Comparison of ENCODE assay signal across 10 cellular contexts in the genomic region with DNA sequence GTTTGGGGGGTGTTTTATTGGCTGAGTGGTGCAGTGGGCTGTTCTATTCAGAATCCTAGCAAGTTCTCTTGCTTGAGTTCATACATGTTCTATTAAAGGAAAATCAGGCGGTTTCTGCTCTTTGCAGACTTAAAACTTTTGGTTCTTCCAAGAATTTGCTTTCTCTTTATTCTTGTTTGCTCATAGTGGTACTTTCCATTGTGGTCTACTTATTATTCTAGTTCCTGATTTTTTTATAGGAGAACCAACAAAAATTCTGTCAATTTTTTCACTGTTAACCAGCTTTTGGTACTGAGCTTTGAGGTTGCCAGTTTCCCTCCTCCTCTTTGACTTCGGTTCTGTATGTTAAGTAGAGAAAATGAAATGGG. TPM values are rescaled to one million over a fixed set of nuclear protein-coding genes. Genes with fewer than 3 reads are reported as not detected.
DNase-seq lines count a peak whose midpoint lies in the region; ATAC-seq, FAIRE-seq and TF ChIP-seq lines count a peak whose summit lies in the region.
"Had no signal": no experiment of that assay in that cellular context is flagged by ENCODE, and none has a peak within 500 bp of the region (broad histone marks: within the 10 kb centered on the region; RNA-seq: fewer than 3 reads in every experiment).

No MANE protein-coding gene starts in this region.

- peak overlapping the region; percentile 18 for H3K27ac Mint-ChIP-seq in T-helper 2 cell treated with Interferon-gamma antibody and Interleukin-4, amounts not matched to agents 5 μg/mL and 100 μg/mL, for 36 hours
- peak overlapping the region; percentile 71 for H3K27ac Mint-ChIP-seq in stimulated activated memory B cell treated with anti-CD40 and anti-IgM and Interleukin-4, amounts not matched to agents 10 μg/mL and 1 μg/mL and 100 μg/mL, for 72 hours
- H3K27ac Mint-ChIP-seq: naive B cell had no signal

- H3K4me1 Mint-ChIP-seq in T-helper 2 cell treated with Interferon-gamma antibody and Interleukin-4, amounts not matched to agents 5 μg/mL and 100 μg/mL, for 36 hours (ENCODE audit: low read depth): peaks cover 26% of the 10 kb centered on the region
- H3K4me1 Mint-ChIP-seq in stimulated activated memory B cell treated with anti-CD40 and anti-IgM and Interleukin-4, amounts not matched to agents 10 μg/mL and 1 μg/mL and 100 μg/mL, for 72 hours: peaks cover 38% of the 10 kb centered on the region

- 21 to 25% methylated on average over 2 of the region's 2 CpGs for WGBS in body of pancreas, 2 donors

- H3K27ac ChIP-seq in body of pancreas: peak overlapping the region; percentile 74 to 87 (median 80)
- H3K27ac ChIP-seq: adrenal gland had no signal

- H3K36me3 Mint-ChIP-seq in T-helper 2 cell treated with Interferon-gamma antibody and Interleukin-4, amounts not matched to agents 5 μg/mL and 100 μg/mL, for 36 hours (ENCODE audit: low read depth): no peaks in the 10 kb centered on the region
- no peaks in the 10 kb centered on the region for H3K36me3 Mint-ChIP-seq in stimulated activated memory B cell treated with anti-CD40 and anti-IgM and Interleukin-4, amounts not matched to agents 10 μg/mL and 1 μg/mL and 100 μg/mL, for 72 hours

- FAIRE-seq in urothelium cell line (lab: Jason Lieb, UNC): no peak

- intact Hi-C loops in body of pancreas (cut with DNase I): no loop called here
- intact Hi-C loops in Right ventricle myocardium superior (cut with DNase I): loop anchor here (5.0 kb wide), 1 partner anchor 346 kb away; no protein-coding TSS in a partner anchor

- no peak for DNase-seq in T-helper 2 cell treated with Interferon-gamma antibody and Interleukin-4, amounts not matched to agents 5 μg/mL and 100 μg/mL, for 36 hours (ENCODE audit: low spot score)
- no peak for DNase-seq in T-helper 2 cell
- no peak for DNase-seq in body of pancreas
- DNase-seq in urothelium cell line (ENCODE audit: low spot score): no peak
- DNase-seq in SK-N-DZ (ENCODE audit: low spot score): no peak
- DNase-seq in Right ventricle myocardium superior: no peak
- DNase-seq: adrenal gland, naive B cell had no signal

- TF ChIP-seq CTCF in body of pancreas (IDR thresholded peaks at IDR 0.05): no peak

- H3K9me3 Mint-ChIP-seq in T-helper 2 cell treated with Interferon-gamma antibody and Interleukin-4, amounts not matched to agents 5 μg/mL and 100 μg/mL, for 36 hours: no peaks in the 10 kb centered on the region
- no peaks in the 10 kb centered on the region for H3K9me3 Mint-ChIP-seq in stimulated activated memory B cell treated with anti-CD40 and anti-IgM and Interleukin-4, amounts not matched to agents 10 μg/mL and 1 μg/mL and 100 μg/mL, for 72 hours

- no peaks in the 10 kb centered on the region for H3K9me3 ChIP-seq in body of pancreas
- H3K9me3 ChIP-seq: adrenal gland had no signal

- no peaks in the 10 kb centered on the region for H3K36me3 ChIP-seq in body of pancreas (replicated peaks in 1 of 2; ENCODE audit: insufficient read depth in 1 of 2, low read depth in 2 of 2)
- H3K36me3 ChIP-seq: adrenal gland had no signal

- peak overlapping the region; percentile 63 for H3K4me3 Mint-ChIP-seq in T-helper 2 cell treated with Interferon-gamma antibody and Interleukin-4, amounts not matched to agents 5 μg/mL and 100 μg/mL, for 36 hours
- peak overlapping the region; percentile 60 for H3K4me3 Mint-ChIP-seq in stimulated activated memory B cell treated with anti-CD40 and anti-IgM and Interleukin-4, amounts not matched to agents 10 μg/mL and 1 μg/mL and 100 μg/mL, for 72 hours

- TF ChIP-seq POLR2A in body of pancreas (IDR thresholded peaks at IDR 0.05): no peak

- ATAC-seq in HG03196 (IDR thresholded peaks at IDR 0.05; ENCODE audit: unreplicated experiment) (peak; percentile 18), body of pancreas (peak; percentile 23), Right ventricle myocardium superior (ENCODE audit: poor library complexity) (no peak)
- peak; percentile 16 for ATAC-seq in stimulated activated memory B cell treated with anti-CD40 and anti-IgM and Interleukin-4, amounts not matched to agents 10 μg/mL and 1 μg/mL and 100 μg/mL, for 72 hours

- no peak overlapping the region for H3K4me3 ChIP-seq in body of pancreas
- H3K4me3 ChIP-seq: adrenal gland had no signal

- H3K27me3 ChIP-seq in body of pancreas: no peaks in the 10 kb centered on the region
- H3K27me3 ChIP-seq: adrenal gland had no signal

- H3K27me3 Mint-ChIP-seq in T-helper 2 cell treated with Interferon-gamma antibody and Interleukin-4, amounts not matched to agents 5 μg/mL and 100 μg/mL, for 36 hours (ENCODE audit: low read depth): peaks cover 63% of the 10 kb centered on the region
- no peaks in the 10 kb centered on the region for H3K27me3 Mint-ChIP-seq in stimulated activated memory B cell treated with anti-CD40 and anti-IgM and Interleukin-4, amounts not matched to agents 10 μg/mL and 1 μg/mL and 100 μg/mL, for 72 hours

- H3K4me1 ChIP-seq in body of pancreas: peaks cover 67% of the 10 kb centered on the region

RNA-seq across cellular contexts. Expression of a gene that starts 6.7 kb away (rescaled TPM):
- total RNA-seq in body of pancreas (100 to 1,000 TPM; 160 to 195 TPM), Right ventricle myocardium superior (49.1 TPM)
- polyA plus RNA-seq in SK-N-DZ (2014; cell fraction: cytosol; rRNA removed): 33.0 and 40.3 TPM in 2 replicates
- 77.8 and 122 TPM in 2 replicates for polyA plus RNA-seq in SK-N-DZ (2014; cell fraction: nucleus; rRNA removed)
